In the genomic region with DNA sequence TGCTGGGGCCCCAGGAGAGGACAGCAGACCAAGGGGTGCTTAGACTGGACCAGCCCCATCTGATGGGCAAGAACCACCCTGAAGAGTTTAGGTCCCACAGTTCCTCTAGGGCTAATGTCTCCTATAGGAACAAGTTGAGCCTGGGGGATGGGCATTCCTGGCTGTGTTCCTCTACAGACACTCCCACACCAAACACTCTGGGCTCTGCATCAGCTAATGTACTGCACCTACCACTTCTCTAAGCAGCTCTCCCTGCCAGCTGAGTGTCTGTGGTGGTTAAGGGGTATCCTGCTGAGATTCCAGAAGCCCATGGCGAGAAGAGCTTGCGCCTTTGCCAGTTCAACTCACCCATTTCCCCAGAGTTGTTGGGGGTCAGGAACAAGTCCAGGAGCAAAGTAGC, we compare ENCODE assay signal across 30 cellular contexts.
"Had no signal": no experiment of that assay in that cellular context is flagged by ENCODE, and none has a peak within 500 bp of the region (broad histone marks: within the 10 kb centered on the region; RNA-seq: fewer than 3 reads in every experiment).

No MANE protein-coding gene starts in this region.

- H3K4me1 Mint-ChIP-seq: activated CD4-positive, alpha-beta T cell treated with anti-CD3 and anti-CD28 coated beads, Interleukin-2, amount 10 ng/mL, durations not matched to agents 24 days and 14 days had no signal

- H3K27ac Mint-ChIP-seq: activated CD4-positive, alpha-beta T cell treated with anti-CD3 and anti-CD28 coated beads, Interleukin-2, amount 10 ng/mL, durations not matched to agents 24 days and 14 days; activated CD8-positive, alpha-beta T cell treated with anti-CD3 and anti-CD28 coated beads for 36 hours; activated naive CD4-positive, alpha-beta T cell treated with anti-CD3 and anti-CD28 coated beads for 36 hours; activated naive CD4-positive, alpha-beta T cell treated with anti-CD3 and anti-CD28 coated beads, Interleukin-2, amount 50 U/mL, for 72 hours; activated T-helper 1 cell treated with anti-CD3 and anti-CD28 coated beads, Interleukin-12 subunit alpha, Interleukin-12 subunit beta, Interleukin-2, Interleukin-4 antibody, amounts not matched to agents 30 ng/mL and 10 ng/mL and 1 ng/mL, durations not matched to agents 14 hours and 24 hours and 36 hours had no signal

- H3K4me1 ChIP-seq: adrenal gland, breast epithelium, SJCRH30 had no signal

- H3K27me3 ChIP-seq: adrenal gland, body of pancreas, breast epithelium, MG63, SJCRH30 had no signal

- H3K36me3 Mint-ChIP-seq: activated naive CD4-positive, alpha-beta T cell treated with anti-CD3 and anti-CD28 coated beads, Interleukin-2, amount 50 U/mL, for 72 hours had no signal

- DNase-seq: activated CD4-positive, alpha-beta T cell treated with anti-CD3 and anti-CD28 coated beads, Interleukin-2, amount 10 ng/mL, durations not matched to agents 24 days and 14 days; activated CD4-positive, alpha-beta T cell treated with anti-CD3 and anti-CD28 coated beads, Interleukin-2, amount 50 U/mL, for 4 hours; activated CD8-positive, alpha-beta T cell treated with anti-CD3 and anti-CD28 coated beads for 36 hours; activated gamma-delta T cell treated with Interleukin-2 at 50 U/mL for 16 hours; activated naive CD4-positive, alpha-beta T cell treated with anti-CD3 and anti-CD28 coated beads for 36 hours; activated T-cell treated with anti-CD3 and anti-CD28 coated beads, Interleukin-2, amount 50 U/mL, for 4 hours; adrenal gland; body of pancreas; central memory CD4-positive, alpha-beta T cell; Kasumi-1; KG1; MG63; NCI-H1048; NCI-H1105 treated with DMSO at 0.1 percent for 48 hours; NCI-H1436; NCI-H1694; NCI-H1930; NCI-H2081 treated with DMSO at 0.1 percent for 48 hours; NCI-H226; NCI-H446 treated with DMSO at 0.1 percent for 48 hours; NCI-H524; OCI-M1; SHP77; SJCRH30; T1000; WERI-Rb-1 had no signal

- H3K27me3 Mint-ChIP-seq: activated CD4-positive, alpha-beta T cell treated with anti-CD3 and anti-CD28 coated beads, Interleukin-2, amount 10 ng/mL, durations not matched to agents 24 days and 14 days; activated CD8-positive, alpha-beta T cell treated with anti-CD3 and anti-CD28 coated beads for 36 hours had no signal

- H3K27ac ChIP-seq: adrenal gland, body of pancreas, breast epithelium, SJCRH30, SK-N-MC, WERI-Rb-1 had no signal

- H3K4me3 ChIP-seq: adrenal gland, body of pancreas, breast epithelium, MG63, SJCRH30, SK-N-MC had no signal

- ATAC-seq: activated CD8-positive, alpha-beta T cell treated with anti-CD3 and anti-CD28 coated beads for 36 hours; activated naive CD4-positive, alpha-beta T cell treated with anti-CD3 and anti-CD28 coated beads, Interleukin-2, amount 50 U/mL, for 72 hours; activated T-cell treated with anti-CD3 and anti-CD28 coated beads, Interleukin-2, amount 50 U/mL, for 4 hours; body of pancreas had no signal

- H3K9me3 ChIP-seq: adrenal gland, body of pancreas, breast epithelium, SJCRH30 had no signal

- H3K36me3 ChIP-seq: adrenal gland, breast epithelium, MG63, SJCRH30, WERI-Rb-1 had no signal

- H3K4me3 Mint-ChIP-seq: activated CD4-positive, alpha-beta T cell treated with anti-CD3 and anti-CD28 coated beads, Interleukin-2, amount 10 ng/mL, durations not matched to agents 24 days and 14 days; activated CD8-positive, alpha-beta T cell treated with anti-CD3 and anti-CD28 coated beads for 36 hours; activated naive CD4-positive, alpha-beta T cell treated with anti-CD3 and anti-CD28 coated beads for 36 hours; activated T-cell treated with anti-CD3 and anti-CD28 coated beads, Interleukin-2, amount 50 U/mL, for 4 hours; activated T-helper 1 cell treated with anti-CD3 and anti-CD28 coated beads, Interleukin-12 subunit alpha, Interleukin-12 subunit beta, Interleukin-2, Interleukin-4 antibody, amounts not matched to agents 30 ng/mL and 10 ng/mL and 1 ng/mL, durations not matched to agents 14 hours and 24 hours and 36 hours had no signal

- H3K9me3 Mint-ChIP-seq: activated CD4-positive, alpha-beta T cell treated with anti-CD3 and anti-CD28 coated beads, Interleukin-2, amount 10 ng/mL, durations not matched to agents 24 days and 14 days; activated naive CD4-positive, alpha-beta T cell treated with anti-CD3 and anti-CD28 coated beads for 36 hours; activated T-helper 1 cell treated with anti-CD3 and anti-CD28 coated beads, Interleukin-12 subunit alpha, Interleukin-12 subunit beta, Interleukin-2, Interleukin-4 antibody, amounts not matched to agents 30 ng/mL and 10 ng/mL and 1 ng/mL, durations not matched to agents 14 hours and 24 hours and 36 hours had no signal
